In the genomic region with DNA sequence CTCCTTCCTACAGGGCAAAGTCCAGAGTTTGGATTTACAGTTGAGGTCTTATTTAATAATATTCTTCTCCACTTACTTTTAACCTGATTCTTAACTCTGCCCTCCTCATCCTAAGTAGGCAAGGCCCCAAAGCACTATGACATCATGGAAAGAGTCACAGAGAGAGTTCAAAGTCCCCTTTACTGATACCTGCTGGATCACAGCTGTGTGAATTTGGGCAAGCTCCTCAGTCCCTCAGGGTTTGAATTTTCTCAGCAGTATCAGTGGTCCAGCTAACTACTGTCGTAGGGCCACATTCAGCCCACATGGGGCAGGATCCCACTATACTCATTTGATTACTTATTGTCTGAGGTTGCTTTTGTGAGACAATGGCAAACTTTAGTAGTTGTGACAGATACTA, we compare ENCODE assay signal across 20 cellular contexts. TPM values are rescaled to one million over a fixed set of nuclear protein-coding genes. Genes with fewer than 3 reads are reported as not detected.
DNase-seq lines count a peak whose midpoint lies in the region; ATAC-seq and TF ChIP-seq lines count a peak whose summit lies in the region.
"Had no signal": no experiment of that assay in that cellular context is flagged by ENCODE, and none has a peak within 500 bp of the region (broad histone marks: within the 10 kb centered on the region; RNA-seq: fewer than 3 reads in every experiment).

No MANE protein-coding gene starts in this region.

- peaks cover 4% of the 10 kb centered on the region for H3K4me1 ChIP-seq in body of pancreas
- H3K4me1 ChIP-seq: tibial nerve had no signal

- no peak for TF ChIP-seq POLR2A in body of pancreas (IDR thresholded peaks at IDR 0.05)

- intact Hi-C loops in body of pancreas (cut with DNase I) = no loop called here
- intact Hi-C loops in activated naive CD4-positive, alpha-beta T cell treated with anti-CD3 and anti-CD28 coated beads for 36 hours (cut with micrococcal nuclease) = no loop called here

- H3K36me3 ChIP-seq in body of pancreas (replicated peaks in 1 of 2; ENCODE audit: insufficient read depth in 1 of 2, low read depth in 2 of 2) = peaks cover 0 to 4% of the 10 kb centered on the region in 2 donors

- TF ChIP-seq CTCF in body of pancreas (IDR thresholded peaks at IDR 0.05) = no peak

- CTCF ChIA-PET in activated naive CD4-positive, alpha-beta T cell treated with anti-CD3 and anti-CD28 coated beads for 36 hours (lab: Charles Lee) = no interaction called here

- no peak overlapping the region for H3K27ac ChIP-seq in body of pancreas
- H3K27ac ChIP-seq: cardiac muscle cell, tibial nerve, VCaP had no signal

- 43 to 52% methylated on average over 1 of the region's 1 CpG for WGBS in body of pancreas, 2 donors

- no peaks in the 10 kb centered on the region for H3K27me3 Mint-ChIP-seq in activated naive CD4-positive, alpha-beta T cell treated with anti-CD3 and anti-CD28 coated beads for 36 hours (ENCODE audit: low read depth)
- H3K27me3 Mint-ChIP-seq: activated naive CD8-positive, alpha-beta T cell; naive thymus-derived CD8-positive, alpha-beta T cell had no signal

- H3K4me3 Mint-ChIP-seq in activated naive CD4-positive, alpha-beta T cell treated with anti-CD3 and anti-CD28 coated beads for 36 hours = no peak overlapping the region
- H3K4me3 Mint-ChIP-seq: activated naive CD8-positive, alpha-beta T cell; naive thymus-derived CD8-positive, alpha-beta T cell had no signal

- peak; percentile 92 for ATAC-seq in GM18508 (IDR thresholded peaks at IDR 0.05; ENCODE audit: insufficient read depth, unreplicated experiment)
- ATAC-seq in GM19324 (IDR thresholded peaks at IDR 0.05; ENCODE audit: low FRiP score, unreplicated experiment) = peak; percentile 80
- ATAC-seq in HG03060 (IDR thresholded peaks at IDR 0.05; ENCODE audit: low read depth, unreplicated experiment) = peak; percentile 87
- ATAC-seq in body of pancreas = peak; percentile 66
- ATAC-seq in GM21528 (IDR thresholded peaks at IDR 0.05; ENCODE audit: low FRiP score, unreplicated experiment) = no peak
- ATAC-seq: HCT116; naive thymus-derived CD8-positive, alpha-beta T cell; Panc1 had no signal

- no peak overlapping the region for H3K4me3 ChIP-seq in body of pancreas
- H3K4me3 ChIP-seq: cardiac muscle cell, tibial nerve had no signal

- peaks cover 58% of the 10 kb centered on the region for H3K36me3 Mint-ChIP-seq in activated naive CD4-positive, alpha-beta T cell treated with anti-CD3 and anti-CD28 coated beads for 36 hours (ENCODE audit: low read depth)

- no peaks in the 10 kb centered on the region for H3K9me3 ChIP-seq in body of pancreas
- H3K9me3 ChIP-seq: tibial nerve had no signal

- no peaks in the 10 kb centered on the region for H3K27me3 ChIP-seq in body of pancreas
- H3K27me3 ChIP-seq: cardiac muscle cell, tibial nerve had no signal

- DNase-seq in body of pancreas (peak in 2 of 4 donors; percentile 22 to 32), NCI-H1694 (lab: John Stamatoyannopoulos, UW) (no peak)
- DNase-seq in central memory CD4-positive, alpha-beta T cell = no peak
- DNase-seq in activated naive CD4-positive, alpha-beta T cell treated with anti-CD3 and anti-CD28 coated beads for 36 hours = no peak
- DNase-seq: DMS79; effector memory CD4-positive, alpha-beta T cell; naive thymus-derived CD8-positive, alpha-beta T cell; NCI-H2081; stimulated activated CD4-positive, alpha-beta T cell treated with anti-CD3 and anti-CD28 coated beads, Interleukin-2, amount 100 ng/mL, for 24 hours; stimulated activated CD8-positive, alpha-beta memory T cell treated with anti-CD3 and anti-CD28 coated beads, Interleukin-4, amount 100 ng/mL, for 48 hours had no signal

- H3K27ac Mint-ChIP-seq in activated naive CD4-positive, alpha-beta T cell treated with anti-CD3 and anti-CD28 coated beads for 36 hours = no peak overlapping the region
- H3K27ac Mint-ChIP-seq: activated naive CD8-positive, alpha-beta T cell; naive thymus-derived CD8-positive, alpha-beta T cell had no signal

- H3K4me1 Mint-ChIP-seq in activated naive CD4-positive, alpha-beta T cell treated with anti-CD3 and anti-CD28 coated beads for 36 hours (ENCODE audit: low read depth) = peaks cover 5% of the 10 kb centered on the region

- peaks cover 5% of the 10 kb centered on the region for H3K9me3 Mint-ChIP-seq in activated naive CD4-positive, alpha-beta T cell treated with anti-CD3 and anti-CD28 coated beads for 36 hours
- H3K9me3 Mint-ChIP-seq: naive thymus-derived CD8-positive, alpha-beta T cell had no signal

RNA-seq across cellular contexts. Expression of gene TYW3, which starts 16.0 kb away (rescaled TPM):
- total RNA-seq in body of pancreas = 10 to 100 TPM in 1 of 2 donors, 1 to 10 TPM in 1; 8.6 to 15.3 TPM
- 10 to 100 TPM; 27.9 to 30.9 TPM for total RNA-seq in activated naive CD4-positive, alpha-beta T cell treated with anti-CD3 and anti-CD28 coated beads for 36 hours

RNA-seq across cellular contexts. Expression of gene CRYZ, which starts 16.1 kb away (rescaled TPM):
- total RNA-seq in body of pancreas = 10 to 100 TPM; 28.7 to 77.0 TPM
- 10 to 100 TPM in 1 of 2 experiments, 1 to 10 TPM in 1; 8.1 to 11.3 TPM for total RNA-seq in activated naive CD4-positive, alpha-beta T cell treated with anti-CD3 and anti-CD28 coated beads for 36 hours
